In genomic region chr15:90000175-90000923, GRCh38 we compare ENCODE assay signal across 8 cellular contexts. TPM values are rescaled to one million over a fixed set of nuclear protein-coding genes. Genes with fewer than 3 reads are reported as not detected.
DNase-seq lines count a peak whose midpoint lies in the region; ATAC-seq and TF ChIP-seq lines count a peak whose summit lies in the region.

No MANE protein-coding gene starts in this region.

- peak overlapping the region; percentile 89 to 99 for H3K4me3 Mint-ChIP-seq in CD14-positive monocyte
- H3K4me3 Mint-ChIP-seq in activated CD8-positive, alpha-beta T cell treated with anti-CD3 and anti-CD28 coated beads, Interleukin-2, amount 10 ng/mL, durations not matched to agents 7 days and 5 days, result peak overlapping the region; percentile 90

- TF ChIP-seq CTCF in CD14-positive monocyte (IDR thresholded peaks at IDR 0.05) (no peak), HFF-Myc (IDR thresholded peaks at IDR 0.05; ENCODE audit: low read depth, low read length, missing control alignments) (no peak), parathyroid adenoma (IDR thresholded peaks at IDR 0.05) (no peak)

- H3K36me3 ChIP-seq in parathyroid adenoma (ENCODE audit: control insufficient read depth, insufficient read depth, low read length), result no peaks in the 10 kb centered on the region

- no peaks in the 10 kb centered on the region for H3K79me2 ChIP-seq in parathyroid adenoma

- peak overlapping the region; percentile 74 for H2AFZ ChIP-seq in parathyroid adenoma

- peaks cover 24 to 25% of the 10 kb centered on the region in 2 donors for H3K36me3 Mint-ChIP-seq in CD14-positive monocyte
- H3K36me3 Mint-ChIP-seq in activated CD8-positive, alpha-beta T cell treated with anti-CD3 and anti-CD28 coated beads, Interleukin-2, amount 10 ng/mL, durations not matched to agents 7 days and 5 days (ENCODE audit: low read depth), result peaks cover 12% of the 10 kb centered on the region

- H3K4me3 ChIP-seq in HFF-Myc (replicated peaks; ENCODE audit: low read depth, low read length), result peak overlapping the region; percentile 57
- peak overlapping the region; percentile 65 for H3K4me3 ChIP-seq in parathyroid adenoma (ENCODE audit: low read depth, low read length)

- intact Hi-C loops in CD14-positive monocyte (cut with micrococcal nuclease), result loop anchor here (5.0 to 10.0 kb wide), 3 partner anchors 37 to 106 kb away; partner anchors contain the start of gene AP3S2 (in 1 of the 2)

- DNase-seq in CD14-positive monocyte (ENCODE audit: low spot score) (no peak), HFF-Myc (ENCODE audit: extremely low read depth, low read depth) (no peak), germinal center (ENCODE audit: low spot score) (peak; percentile 62), cerebellar cortex (ENCODE audit: low spot score) (no peak), SKM-1 treated with dmso at 0.1 percent for 144 hours (lab: John Stamatoyannopoulos, UW; ENCODE audit: unreplicated experiment) (no peak)
- no peak for DNase-seq in activated CD8-positive, alpha-beta T cell treated with anti-CD3 and anti-CD28 coated beads, Interleukin-2, amount 10 ng/mL, durations not matched to agents 7 days and 5 days
- DNase-seq in stimulated activated naive CD4-positive, alpha-beta T cell (lab: John Stamatoyannopoulos, UW), result no peak

- no peaks in the 10 kb centered on the region for H3K9me3 ChIP-seq in parathyroid adenoma (ENCODE audit: control insufficient read depth, low read length)

- CTCF ChIA-PET in activated CD8-positive, alpha-beta T cell treated with anti-CD3 and anti-CD28 coated beads, Interleukin-2, amount 10 ng/mL, durations not matched to agents 7 days and 5 days (lab: Charles Lee), result interaction anchor here (1.0 to 1.6 kb wide), 2 partner anchors 60 to 102 kb away, joined by 4 read pairs; no protein-coding TSS in a partner anchor

- no peaks in the 10 kb centered on the region for H3K27me3 ChIP-seq in parathyroid adenoma (ENCODE audit: control insufficient read depth, insufficient read depth, low read length)

- peaks cover 0 to 2% (median 0%) of the 10 kb centered on the region in 7 donors for H3K9me3 Mint-ChIP-seq in CD14-positive monocyte
- H3K9me3 Mint-ChIP-seq in activated CD8-positive, alpha-beta T cell treated with anti-CD3 and anti-CD28 coated beads, Interleukin-2, amount 10 ng/mL, durations not matched to agents 7 days and 5 days (ENCODE audit: insufficient read depth), result no peaks in the 10 kb centered on the region

- POLR2A ChIA-PET in activated CD8-positive, alpha-beta T cell treated with anti-CD3 and anti-CD28 coated beads, Interleukin-2, amount 10 ng/mL, durations not matched to agents 7 days and 5 days (lab: Charles Lee), result interaction anchor here (0.6 to 2.0 kb wide), 5 partner anchors 31 to 930 kb away, joined by 3 to 7 read pairs (median 4); partner anchors contain the start of genes AP3S2 and IDH2

- peak overlapping the region; percentile 90 for H3K4me2 ChIP-seq in parathyroid adenoma (ENCODE audit: low read length)

- no peaks in the 10 kb centered on the region for H3K4me1 ChIP-seq in parathyroid adenoma

- H3K9ac ChIP-seq in parathyroid adenoma, result no peak overlapping the region

- no peak for ATAC-seq in activated CD8-positive, alpha-beta T cell treated with anti-CD3 and anti-CD28 coated beads, Interleukin-2, amount 10 ng/mL, durations not matched to agents 7 days and 5 days

- H3K27ac ChIP-seq in parathyroid adenoma, result peak overlapping the region; percentile 61

- peaks cover 54% of the 10 kb centered on the region for H3K4me1 Mint-ChIP-seq in CD14-positive monocyte
- H3K4me1 Mint-ChIP-seq in activated CD8-positive, alpha-beta T cell treated with anti-CD3 and anti-CD28 coated beads, Interleukin-2, amount 10 ng/mL, durations not matched to agents 7 days and 5 days (ENCODE audit: low read depth), result peaks cover 38% of the 10 kb centered on the region

- peaks cover 0 to 2% (median 2%) of the 10 kb centered on the region in 3 donors for H3K27me3 Mint-ChIP-seq in CD14-positive monocyte (ENCODE audit: low read depth in 3 of 3)
- peaks cover 11% of the 10 kb centered on the region for H3K27me3 Mint-ChIP-seq in activated CD8-positive, alpha-beta T cell treated with anti-CD3 and anti-CD28 coated beads, Interleukin-2, amount 10 ng/mL, durations not matched to agents 7 days and 5 days (ENCODE audit: low read depth)

- H3K27ac Mint-ChIP-seq in CD14-positive monocyte, result peak overlapping the region; percentile 89 to 100 (median 97)
- H3K27ac Mint-ChIP-seq in activated CD8-positive, alpha-beta T cell treated with anti-CD3 and anti-CD28 coated beads, Interleukin-2, amount 10 ng/mL, durations not matched to agents 7 days and 5 days, result peak overlapping the region; percentile 96

RNA-seq across cellular contexts. Expression of gene ZNF710, which starts 0.8 kb away (rescaled TPM):
- polyA plus RNA-seq in CD14-positive monocyte, result 1 to 10 TPM; 3.4 to 4.8 TPM
- total RNA-seq in activated CD8-positive, alpha-beta T cell treated with anti-CD3 and anti-CD28 coated beads, Interleukin-2, amount 10 ng/mL, durations not matched to agents 7 days and 5 days, result 10 to 100 TPM; 22.7 to 24.9 TPM
